Comparison of ENCODE assay signal across 16 cellular contexts in genomic region chr9:10204276-10204675, GRCh38.
DNase-seq lines count a peak whose midpoint lies in the region; ATAC-seq and TF ChIP-seq lines count a peak whose summit lies in the region.
"Had no signal": no experiment of that assay in that cellular context is flagged by ENCODE, and none has a peak within 500 bp of the region (broad histone marks: within the 10 kb centered on the region; RNA-seq: fewer than 3 reads in every experiment).

No MANE protein-coding gene starts in this region.

- no peak overlapping the region for H3K4me3 Mint-ChIP-seq in stimulated activated memory B cell treated with anti-CD40 and anti-IgM and Interleukin-4, amounts not matched to agents 10 μg/mL and 1 μg/mL and 100 μg/mL, for 72 hours
- H3K4me3 Mint-ChIP-seq: B cell; CD4-positive, CD25-positive, alpha-beta regulatory T cell; CD8-positive, alpha-beta T cell had no signal

- DNase-seq in NCI-H69 (lab: John Stamatoyannopoulos, UW) = peak; percentile 51
- DNase-seq in dermis microvascular lymphatic vessel endothelial cell (ENCODE audit: low read depth in 2 of 2) = peak; percentile 0 to 57
- DNase-seq in fibroblast of villous mesenchyme (ENCODE audit: low read depth) = peak; percentile 3
- DNase-seq in NCI-H446 (lab: John Stamatoyannopoulos, UW) = no peak
- no peak for DNase-seq in NCI-H526 treated with DMSO at 0.1 percent for 48 hours (lab: John Stamatoyannopoulos, UW)
- DNase-seq: Caco-2; CD4-positive, CD25-positive, alpha-beta regulatory T cell; CD8-positive, alpha-beta T cell; DMS153; DND-41; GM23248; H7; HCEC 1CT had no signal

- no peaks in the 10 kb centered on the region for H3K27me3 Mint-ChIP-seq in stimulated activated memory B cell treated with anti-CD40 and anti-IgM and Interleukin-4, amounts not matched to agents 10 μg/mL and 1 μg/mL and 100 μg/mL, for 72 hours
- H3K27me3 Mint-ChIP-seq: B cell; CD4-positive, CD25-positive, alpha-beta regulatory T cell had no signal

- no peak overlapping the region for H3K4me3 ChIP-seq in fibroblast of villous mesenchyme (ENCODE audit: low read depth, low read length)
- H3K4me3 ChIP-seq: BLaER1, GM23248 had no signal

- no peak for ATAC-seq in stimulated activated memory B cell treated with anti-CD40 and anti-IgM and Interleukin-4, amounts not matched to agents 10 μg/mL and 1 μg/mL and 100 μg/mL, for 72 hours
- ATAC-seq: CD8-positive, alpha-beta T cell had no signal

- no peak overlapping the region for H3K27ac Mint-ChIP-seq in stimulated activated memory B cell treated with anti-CD40 and anti-IgM and Interleukin-4, amounts not matched to agents 10 μg/mL and 1 μg/mL and 100 μg/mL, for 72 hours
- H3K27ac Mint-ChIP-seq: B cell; CD4-positive, CD25-positive, alpha-beta regulatory T cell; CD8-positive, alpha-beta T cell had no signal

- no peaks in the 10 kb centered on the region for H3K36me3 Mint-ChIP-seq in stimulated activated memory B cell treated with anti-CD40 and anti-IgM and Interleukin-4, amounts not matched to agents 10 μg/mL and 1 μg/mL and 100 μg/mL, for 72 hours
- H3K36me3 Mint-ChIP-seq: CD4-positive, CD25-positive, alpha-beta regulatory T cell; CD8-positive, alpha-beta T cell had no signal

- no peak for TF ChIP-seq CTCF in fibroblast of villous mesenchyme (IDR thresholded peaks at IDR 0.05; ENCODE audit: insufficient read depth, low read depth, low read length)

- no peaks in the 10 kb centered on the region for H3K4me1 Mint-ChIP-seq in stimulated activated memory B cell treated with anti-CD40 and anti-IgM and Interleukin-4, amounts not matched to agents 10 μg/mL and 1 μg/mL and 100 μg/mL, for 72 hours
- H3K4me1 Mint-ChIP-seq: CD4-positive, CD25-positive, alpha-beta regulatory T cell had no signal

- H3K9me3 Mint-ChIP-seq in stimulated activated memory B cell treated with anti-CD40 and anti-IgM and Interleukin-4, amounts not matched to agents 10 μg/mL and 1 μg/mL and 100 μg/mL, for 72 hours = peaks cover 3% of the 10 kb centered on the region

Comparison
In these comparisons a context has a peak if more than half of its experiments do, and no peak if none do; other contexts are left out.
1. DNase-seq: peak in NCI-H69 (single experiment), dermis microvascular lymphatic vessel endothelial cell (2 of 2) and fibroblast of villous mesenchyme (single experiment); none in NCI-H446 (0 of 2) and NCI-H526 treated with DMSO at 0.1 percent for 48 hours (single experiment).